ENCODE assay signal across 1 cellular context in the genomic region with DNA sequence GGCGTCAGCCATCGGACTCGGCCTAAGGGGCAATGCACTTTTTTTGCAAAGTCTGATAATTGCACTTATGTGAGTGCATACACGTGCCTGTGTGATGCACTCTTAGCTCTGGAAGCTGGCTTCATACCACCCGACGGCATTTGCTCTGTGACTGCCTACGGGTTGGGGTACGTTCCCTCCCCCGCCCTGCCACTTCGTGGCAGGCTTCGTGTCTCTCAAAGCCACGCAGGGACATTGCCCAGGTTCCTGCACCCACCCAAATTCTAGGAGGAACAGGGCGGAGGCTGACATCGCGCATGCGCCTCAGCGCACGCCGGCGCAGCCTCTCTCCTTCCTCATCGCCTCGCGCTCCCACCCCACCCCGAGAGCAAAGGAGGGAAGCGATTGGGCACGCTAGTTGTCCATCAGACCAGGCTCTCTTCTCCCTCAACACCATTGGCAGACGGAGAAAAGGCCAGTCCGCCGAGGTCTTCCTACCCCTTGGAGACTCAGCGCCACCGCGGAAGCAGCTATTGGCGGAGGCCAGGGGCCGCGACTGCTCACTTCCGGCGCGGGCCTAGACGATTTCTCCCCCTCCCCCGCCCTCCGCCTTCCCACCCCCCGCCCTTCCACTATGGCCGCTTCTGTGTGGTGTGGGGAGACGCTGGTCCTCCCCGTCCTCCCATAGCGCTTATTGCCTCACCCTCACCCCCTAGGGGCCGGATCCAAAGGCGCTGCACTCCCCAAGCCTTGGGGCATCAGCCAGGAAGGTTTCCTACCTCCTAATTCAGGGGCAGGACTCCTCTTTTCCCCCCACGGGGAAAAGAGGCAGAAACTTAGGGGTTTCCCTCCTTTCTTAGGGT.
TF ChIP-seq lines count a peak whose summit lies in the region.

A gene with protein sequence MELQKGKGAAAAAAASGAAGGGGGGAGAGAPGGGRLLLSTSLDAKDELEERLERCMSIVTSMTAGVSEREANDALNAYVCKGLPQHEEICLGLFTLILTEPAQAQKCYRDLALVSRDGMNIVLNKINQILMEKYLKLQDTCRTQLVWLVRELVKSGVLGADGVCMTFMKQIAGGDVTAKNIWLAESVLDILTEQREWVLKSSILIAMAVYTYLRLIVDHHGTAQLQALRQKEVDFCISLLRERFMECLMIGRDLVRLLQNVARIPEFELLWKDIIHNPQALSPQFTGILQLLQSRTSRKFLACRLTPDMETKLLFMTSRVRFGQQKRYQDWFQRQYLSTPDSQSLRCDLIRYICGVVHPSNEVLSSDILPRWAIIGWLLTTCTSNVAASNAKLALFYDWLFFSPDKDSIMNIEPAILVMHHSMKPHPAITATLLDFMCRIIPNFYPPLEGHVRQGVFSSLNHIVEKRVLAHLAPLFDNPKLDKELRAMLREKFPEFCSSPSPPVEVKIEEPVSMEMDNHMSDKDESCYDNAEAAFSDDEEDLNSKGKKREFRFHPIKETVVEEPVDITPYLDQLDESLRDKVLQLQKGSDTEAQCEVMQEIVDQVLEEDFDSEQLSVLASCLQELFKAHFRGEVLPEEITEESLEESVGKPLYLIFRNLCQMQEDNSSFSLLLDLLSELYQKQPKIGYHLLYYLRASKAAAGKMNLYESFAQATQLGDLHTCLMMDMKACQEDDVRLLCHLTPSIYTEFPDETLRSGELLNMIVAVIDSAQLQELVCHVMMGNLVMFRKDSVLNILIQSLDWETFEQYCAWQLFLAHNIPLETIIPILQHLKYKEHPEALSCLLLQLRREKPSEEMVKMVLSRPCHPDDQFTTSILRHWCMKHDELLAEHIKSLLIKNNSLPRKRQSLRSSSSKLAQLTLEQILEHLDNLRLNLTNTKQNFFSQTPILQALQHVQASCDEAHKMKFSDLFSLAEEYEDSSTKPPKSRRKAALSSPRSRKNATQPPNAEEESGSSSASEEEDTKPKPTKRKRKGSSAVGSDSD (plus strand): TSS at position 588 of the 842 bp plus-strand sequence. CDS start 585 bp downstream, outside the sequence.

TF ChIP-seq in HepG2, 621 proteins besides CTCF, POLR2A, EP300 and RAD21 (continued from another document and continues in another):
- TF ChIP-seq, protein P1, sequence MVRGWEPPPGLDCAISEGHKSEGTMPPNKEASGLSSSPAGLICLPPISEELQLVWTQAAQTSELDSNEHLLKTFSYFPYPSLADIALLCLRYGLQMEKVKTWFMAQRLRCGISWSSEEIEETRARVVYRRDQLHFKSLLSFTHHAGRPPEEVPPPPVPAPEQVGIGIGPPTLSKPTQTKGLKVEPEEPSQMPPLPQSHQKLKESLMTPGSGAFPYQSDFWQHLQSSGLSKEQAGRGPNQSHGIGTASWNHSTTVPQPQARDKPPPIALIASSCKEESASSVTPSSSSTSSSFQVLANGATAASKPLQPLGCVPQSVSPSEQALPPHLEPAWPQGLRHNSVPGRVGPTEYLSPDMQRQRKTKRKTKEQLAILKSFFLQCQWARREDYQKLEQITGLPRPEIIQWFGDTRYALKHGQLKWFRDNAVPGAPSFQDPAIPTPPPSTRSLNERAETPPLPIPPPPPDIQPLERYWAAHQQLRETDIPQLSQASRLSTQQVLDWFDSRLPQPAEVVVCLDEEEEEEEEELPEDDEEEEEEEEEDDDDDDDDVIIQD (CRISPR knock-in tag; IDR thresholded peaks at IDR 0.05; ENCODE audit: low read depth), result peak; percentile 20; the same call in 1 of the 2 replicates
- TF ChIP-seq ZNF446 (CRISPR knock-in tag; IDR thresholded peaks at IDR 0.05) (no peak), IKZF1 (IDR thresholded peaks at IDR 0.05) (no peak), ZNF34 (CRISPR knock-in tag; IDR thresholded peaks at IDR 0.05; ENCODE audit: borderline replicate concordance) (no peak), HNRNPK (IDR thresholded peaks at IDR 0.05; ENCODE audit: low read depth, low read length, poor library complexity, severe bottlenecking) (peak; percentile 56), CENPT (CRISPR knock-in tag; IDR thresholded peaks at IDR 0.05; ENCODE audit: low read depth) (no peak), ZNF10 (CRISPR knock-in tag; IDR thresholded peaks at IDR 0.05; ENCODE audit: borderline replicate concordance, low read depth) (no peak), KDM4B (CRISPR knock-in tag; IDR thresholded peaks at IDR 0.05) (0 out of 2 replicates have a peak, but pooled peaks have one; percentile 47), KLF16 (CRISPR knock-in tag; IDR thresholded peaks at IDR 0.05) (0 out of 4 replicates have a peak, but pooled peaks of 1 of the 2 experiments have one; percentile 25), RBFOX2 (IDR thresholded peaks at IDR 0.05; ENCODE audit: low read depth, low read length) (peak; percentile 81), ZNF350 (CRISPR knock-in tag; IDR thresholded peaks at IDR 0.05; ENCODE audit: borderline replicate concordance, low read depth) (0 out of 2 replicates have a peak, but pooled peaks have one; percentile 9), BORCS8-MEF2B (CRISPR knock-in tag; IDR thresholded peaks at IDR 0.05) (peak; percentile 44), HES4 (CRISPR knock-in tag; IDR thresholded peaks at IDR 0.05; ENCODE audit: borderline replicate concordance) (no peak), HOXA5 (CRISPR knock-in tag; IDR thresholded peaks at IDR 0.05) (0 out of 2 replicates have a peak, but pooled peaks have one; percentile 11), ETV5 (CRISPR knock-in tag; IDR thresholded peaks at IDR 0.05; ENCODE audit: borderline replicate concordance) (peak; percentile 48; the same call in 1 of the 2 replicates), ZFX (CRISPR knock-in tag; IDR thresholded peaks at IDR 0.05; ENCODE audit: low read depth) (0 out of 2 replicates have a peak, but pooled peaks have one; percentile 35), ZNF12 (CRISPR knock-in tag; IDR thresholded peaks at IDR 0.05) (no peak), BCL6 (CRISPR knock-in tag; IDR thresholded peaks at IDR 0.05) (no peak), ZMAT3 (CRISPR knock-in tag; conservative IDR thresholded peaks at IDR 0.05) (0 out of 2 replicates have a peak, but pooled peaks have one; percentile 46), NPAS2 (CRISPR knock-in tag; IDR thresholded peaks at IDR 0.05; ENCODE audit: borderline replicate concordance) (no peak), SRF (IDR thresholded peaks at IDR 0.05; ENCODE audit: low read depth, low read length) (no peak)
- TF ChIP-seq, protein P2, sequence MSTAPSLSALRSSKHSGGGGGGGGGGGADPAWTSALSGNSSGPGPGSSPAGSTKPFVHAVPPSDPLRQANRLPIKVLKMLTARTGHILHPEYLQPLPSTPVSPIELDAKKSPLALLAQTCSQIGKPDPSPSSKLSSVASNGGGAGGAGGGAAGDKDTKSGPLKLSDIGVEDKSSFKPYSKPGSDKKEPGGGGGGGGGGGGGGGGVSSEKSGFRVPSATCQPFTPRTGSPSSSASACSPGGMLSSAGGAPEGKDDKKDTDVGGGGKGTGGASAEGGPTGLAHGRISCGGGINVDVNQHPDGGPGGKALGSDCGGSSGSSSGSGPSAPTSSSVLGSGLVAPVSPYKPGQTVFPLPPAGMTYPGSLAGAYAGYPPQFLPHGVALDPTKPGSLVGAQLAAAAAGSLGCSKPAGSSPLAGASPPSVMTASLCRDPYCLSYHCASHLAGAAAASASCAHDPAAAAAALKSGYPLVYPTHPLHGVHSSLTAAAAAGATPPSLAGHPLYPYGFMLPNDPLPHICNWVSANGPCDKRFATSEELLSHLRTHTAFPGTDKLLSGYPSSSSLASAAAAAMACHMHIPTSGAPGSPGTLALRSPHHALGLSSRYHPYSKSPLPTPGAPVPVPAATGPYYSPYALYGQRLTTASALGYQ (CRISPR knock-in tag; IDR thresholded peaks at IDR 0.05), result no peak
- TF ChIP-seq, protein P3, sequence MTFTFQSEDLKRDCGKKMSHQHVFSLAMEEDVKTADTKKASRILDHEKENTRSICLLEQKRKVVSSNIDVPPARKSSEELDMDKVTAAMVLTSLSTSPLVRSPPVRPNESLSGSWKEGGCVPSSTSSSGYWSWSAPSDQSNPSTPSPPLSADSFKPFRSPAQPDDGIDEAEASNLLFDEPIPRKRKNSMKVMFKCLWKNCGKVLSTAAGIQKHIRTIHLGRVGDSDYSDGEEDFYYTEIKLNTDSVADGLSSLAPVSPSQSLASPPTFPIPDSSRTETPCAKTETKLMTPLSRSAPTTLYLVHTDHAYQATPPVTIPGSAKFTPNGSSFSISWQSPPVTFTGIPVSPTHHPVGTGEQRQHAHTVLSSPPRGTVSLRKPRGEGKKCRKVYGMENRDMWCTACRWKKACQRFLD (CRISPR knock-in tag; IDR thresholded peaks at IDR 0.05; ENCODE audit: borderline replicate concordance), result no peak
- TF ChIP-seq, protein P4, sequence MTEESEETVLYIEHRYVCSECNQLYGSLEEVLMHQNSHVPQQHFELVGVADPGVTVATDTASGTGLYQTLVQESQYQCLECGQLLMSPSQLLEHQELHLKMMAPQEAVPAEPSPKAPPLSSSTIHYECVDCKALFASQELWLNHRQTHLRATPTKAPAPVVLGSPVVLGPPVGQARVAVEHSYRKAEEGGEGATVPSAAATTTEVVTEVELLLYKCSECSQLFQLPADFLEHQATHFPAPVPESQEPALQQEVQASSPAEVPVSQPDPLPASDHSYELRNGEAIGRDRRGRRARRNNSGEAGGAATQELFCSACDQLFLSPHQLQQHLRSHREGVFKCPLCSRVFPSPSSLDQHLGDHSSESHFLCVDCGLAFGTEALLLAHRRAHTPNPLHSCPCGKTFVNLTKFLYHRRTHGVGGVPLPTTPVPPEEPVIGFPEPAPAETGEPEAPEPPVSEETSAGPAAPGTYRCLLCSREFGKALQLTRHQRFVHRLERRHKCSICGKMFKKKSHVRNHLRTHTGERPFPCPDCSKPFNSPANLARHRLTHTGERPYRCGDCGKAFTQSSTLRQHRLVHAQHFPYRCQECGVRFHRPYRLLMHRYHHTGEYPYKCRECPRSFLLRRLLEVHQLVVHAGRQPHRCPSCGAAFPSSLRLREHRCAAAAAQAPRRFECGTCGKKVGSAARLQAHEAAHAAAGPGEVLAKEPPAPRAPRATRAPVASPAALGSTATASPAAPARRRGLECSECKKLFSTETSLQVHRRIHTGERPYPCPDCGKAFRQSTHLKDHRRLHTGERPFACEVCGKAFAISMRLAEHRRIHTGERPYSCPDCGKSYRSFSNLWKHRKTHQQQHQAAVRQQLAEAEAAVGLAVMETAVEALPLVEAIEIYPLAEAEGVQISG (CRISPR knock-in tag; IDR thresholded peaks at IDR 0.05), result peak; percentile 37; the same call in 1 of the 2 replicates
- TF ChIP-seq, protein P5, sequence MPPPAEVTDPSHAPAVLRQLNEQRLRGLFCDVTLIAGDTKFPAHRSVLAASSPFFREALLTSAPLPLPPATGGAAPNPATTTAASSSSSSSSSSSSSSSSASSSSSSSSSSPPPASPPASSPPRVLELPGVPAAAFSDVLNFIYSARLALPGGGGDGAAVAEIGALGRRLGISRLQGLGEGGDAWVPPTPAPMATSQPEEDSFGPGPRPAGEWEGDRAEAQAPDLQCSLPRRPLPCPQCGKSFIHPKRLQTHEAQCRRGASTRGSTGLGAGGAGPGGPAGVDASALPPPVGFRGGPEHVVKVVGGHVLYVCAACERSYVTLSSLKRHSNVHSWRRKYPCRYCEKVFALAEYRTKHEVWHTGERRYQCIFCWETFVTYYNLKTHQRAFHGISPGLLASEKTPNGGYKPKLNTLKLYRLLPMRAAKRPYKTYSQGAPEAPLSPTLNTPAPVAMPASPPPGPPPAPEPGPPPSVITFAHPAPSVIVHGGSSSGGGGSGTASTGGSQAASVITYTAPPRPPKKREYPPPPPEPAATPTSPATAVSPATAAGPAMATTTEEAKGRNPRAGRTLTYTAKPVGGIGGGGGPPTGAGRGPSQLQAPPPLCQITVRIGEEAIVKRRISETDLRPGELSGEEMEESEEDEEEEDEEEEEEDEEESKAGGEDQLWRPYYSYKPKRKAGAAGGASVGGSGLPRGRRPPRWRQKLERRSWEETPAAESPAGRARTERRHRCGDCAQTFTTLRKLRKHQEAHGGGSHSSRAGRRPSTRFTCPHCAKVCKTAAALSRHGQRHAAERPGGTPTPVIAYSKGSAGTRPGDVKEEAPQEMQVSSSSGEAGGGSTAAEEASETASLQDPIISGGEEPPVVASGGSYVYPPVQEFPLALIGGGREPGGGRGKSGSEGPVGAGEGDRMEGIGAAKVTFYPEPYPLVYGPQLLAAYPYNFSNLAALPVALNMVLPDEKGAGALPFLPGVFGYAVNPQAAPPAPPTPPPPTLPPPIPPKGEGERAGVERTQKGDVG (CRISPR knock-in tag; IDR thresholded peaks at IDR 0.05; ENCODE audit: borderline replicate concordance), result 0 out of 2 replicates have a peak, but pooled peaks have one; percentile 34
- TF ChIP-seq, protein P6, sequence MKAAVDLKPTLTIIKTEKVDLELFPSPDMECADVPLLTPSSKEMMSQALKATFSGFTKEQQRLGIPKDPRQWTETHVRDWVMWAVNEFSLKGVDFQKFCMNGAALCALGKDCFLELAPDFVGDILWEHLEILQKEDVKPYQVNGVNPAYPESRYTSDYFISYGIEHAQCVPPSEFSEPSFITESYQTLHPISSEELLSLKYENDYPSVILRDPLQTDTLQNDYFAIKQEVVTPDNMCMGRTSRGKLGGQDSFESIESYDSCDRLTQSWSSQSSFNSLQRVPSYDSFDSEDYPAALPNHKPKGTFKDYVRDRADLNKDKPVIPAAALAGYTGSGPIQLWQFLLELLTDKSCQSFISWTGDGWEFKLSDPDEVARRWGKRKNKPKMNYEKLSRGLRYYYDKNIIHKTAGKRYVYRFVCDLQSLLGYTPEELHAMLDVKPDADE (CRISPR knock-in tag; IDR thresholded peaks at IDR 0.05), result no peak
- TF ChIP-seq, protein P7, sequence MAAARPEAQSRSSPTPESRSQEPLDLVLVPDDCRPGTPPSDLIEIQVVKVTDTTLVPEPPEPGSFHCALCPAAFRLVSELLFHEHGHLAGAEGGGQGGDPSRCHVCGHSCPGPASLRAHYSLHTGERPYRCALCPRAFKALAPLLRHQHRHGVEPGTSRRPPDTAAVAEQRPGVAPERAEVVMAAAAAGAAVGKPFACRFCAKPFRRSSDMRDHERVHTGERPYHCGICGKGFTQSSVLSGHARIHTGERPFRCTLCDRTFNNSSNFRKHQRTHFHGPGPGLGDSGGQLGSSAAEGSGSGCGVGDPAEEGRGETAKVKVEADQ (CRISPR knock-in tag; IDR thresholded peaks at IDR 0.05; ENCODE audit: borderline replicate concordance), result peak; percentile 62; the same call in 1 of the 2 replicates
